8 cellular contexts compared by ENCODE assay signal in genomic region chr11:64186205-64187165, GRCh38. TPM values are rescaled to one million over a fixed set of nuclear protein-coding genes. Genes with fewer than 3 reads are reported as not detected.
DNase-seq lines count a peak whose midpoint lies in the region; ATAC-seq, FAIRE-seq and TF ChIP-seq lines count a peak whose summit lies in the region.

No MANE protein-coding gene starts in this region.

- DNase-seq in H54 (ENCODE audit: insufficient read length, low spot score) (no peak), SK-N-MC (ENCODE audit: low read depth, low spot score) (no peak), NCI-H1694 treated with DMSO at 0.1 percent for 48 hours (lab: John Stamatoyannopoulos, UW) (no peak), brain microvascular endothelial cell (no peak), HuH-7.5 (ENCODE audit: low spot score) (no peak)
- peak; percentile 59 for DNase-seq in stimulated activated CD4-positive, alpha-beta T cell treated with anti-CD3 and anti-CD28 coated beads, Interleukin-15, amount 100 ng/mL, for 24 hours

- FAIRE-seq in H54 (lab: Jason Lieb, UNC) = no peak

- H3K4me3 ChIP-seq in SK-N-MC (no peak overlapping the region), ectodermal cell (ENCODE audit: insufficient read depth, low read depth, low read length) (no peak overlapping the region), brain microvascular endothelial cell (ENCODE audit: low read depth, low read length) (no peak overlapping the region)

- ATAC-seq in GM19023 (IDR thresholded peaks at IDR 0.05; ENCODE audit: unreplicated experiment) = no peak

- H3K9ac ChIP-seq in SK-N-MC (ENCODE audit: insufficient read length) = no peak overlapping the region

- H3K9me3 ChIP-seq in SK-N-MC (ENCODE audit: low read depth, low read length) (no peaks in the 10 kb centered on the region), ectodermal cell (ENCODE audit: control insufficient read depth, low read length) (no peaks in the 10 kb centered on the region)

- 1 to 2% methylated on average over 90 of the region's 90 CpGs for WGBS in ectodermal cell, 2 experiments

- H3K27me3 ChIP-seq in ectodermal cell (ENCODE audit: control insufficient read depth, insufficient read depth, low read length, poor library complexity, severe bottlenecking) (no peaks in the 10 kb centered on the region), brain microvascular endothelial cell (replicated peaks) (no peaks in the 10 kb centered on the region)

- TF ChIP-seq POLR2A in H54 (IDR thresholded peaks at IDR 0.05; ENCODE audit: low read depth, low read length) = peak; percentile 83

- peaks cover 4% of the 10 kb centered on the region for H3K4me1 ChIP-seq in ectodermal cell (ENCODE audit: control insufficient read depth, insufficient read depth, low read length)

- in situ Hi-C loops in brain microvascular endothelial cell (cut with HindIII; ENCODE audit: low pct_ligation_motif_present, low sequenced_read_pairs) = no loop called here

- peaks cover 11% of the 10 kb centered on the region for H3K36me3 ChIP-seq in SK-N-MC (ENCODE audit: insufficient read depth, low read length)
- H3K36me3 ChIP-seq in ectodermal cell (ENCODE audit: control insufficient read depth, insufficient read depth, low read length) = peaks cover 5% of the 10 kb centered on the region
- H3K36me3 ChIP-seq in brain microvascular endothelial cell (replicated peaks) = peaks cover 10% of the 10 kb centered on the region

- no peak for TF ChIP-seq CTCF in brain microvascular endothelial cell (IDR thresholded peaks at IDR 0.05; ENCODE audit: low read depth, low read length, missing control alignments)

- H3K27ac ChIP-seq in SK-N-MC (peak overlapping the region; percentile 42; the same call in 1 of the 2 replicates), ectodermal cell (ENCODE audit: insufficient read depth, low read depth, low read length, poor library complexity, severe bottlenecking) (peak overlapping the region; percentile 70), brain microvascular endothelial cell (no peak overlapping the region)

RNA-seq across cellular contexts. Expression of gene STIP1, which starts 0.5 kb away (rescaled TPM):
- 271 TPM for polyA plus RNA-seq in ectodermal cell (2013, experiment 1 of 4)
- polyA plus RNA-seq in ectodermal cell (2013, experiment 2 of 4) = 244 TPM
- polyA plus RNA-seq in ectodermal cell (2013, experiment 3 of 4) = 213 TPM
- polyA plus RNA-seq in ectodermal cell (2013, experiment 4 of 4) = 225 TPM

RNA-seq across cellular contexts. Expression of gene FERMT3, which starts 20.0 kb away (rescaled TPM):
- 0.72 TPM for polyA plus RNA-seq in ectodermal cell (2013, experiment 1 of 4)
- polyA plus RNA-seq in ectodermal cell (2013, experiment 2 of 4) = 1.9 TPM
- polyA plus RNA-seq in ectodermal cell (2013, experiment 3 of 4) = 0.64 TPM
- polyA plus RNA-seq in ectodermal cell (2013, experiment 4 of 4) = 0.69 TPM

RNA-seq across cellular contexts. Expression of gene MACROD1, which starts 20.6 kb away (rescaled TPM):
- 10.8 TPM for polyA plus RNA-seq in ectodermal cell (2013, experiment 1 of 4)
- 15.4 TPM for polyA plus RNA-seq in ectodermal cell (2013, experiment 2 of 4)
- polyA plus RNA-seq in ectodermal cell (2013, experiment 3 of 4) = 20.7 TPM
- 27.6 TPM for polyA plus RNA-seq in ectodermal cell (2013, experiment 4 of 4)

RNA-seq across cellular contexts. Expression of gene TRPT1, which starts 39.5 kb away (rescaled TPM):
- polyA plus RNA-seq in ectodermal cell (2013, experiment 1 of 4) = 24.7 TPM
- polyA plus RNA-seq in ectodermal cell (2013, experiment 2 of 4) = 21.7 TPM
- 27.8 TPM for polyA plus RNA-seq in ectodermal cell (2013, experiment 3 of 4)
- polyA plus RNA-seq in ectodermal cell (2013, experiment 4 of 4) = 32.4 TPM

RNA-seq across cellular contexts. Expression of gene NUDT22, which starts 39.6 kb away (rescaled TPM):
- polyA plus RNA-seq in ectodermal cell (2013, experiment 1 of 4) = 22.5 TPM
- 21.9 TPM for polyA plus RNA-seq in ectodermal cell (2013, experiment 2 of 4)
- 20.7 TPM for polyA plus RNA-seq in ectodermal cell (2013, experiment 3 of 4)
- polyA plus RNA-seq in ectodermal cell (2013, experiment 4 of 4) = 20.3 TPM
